2 cellular contexts compared by ENCODE assay signal in the genomic region with DNA sequence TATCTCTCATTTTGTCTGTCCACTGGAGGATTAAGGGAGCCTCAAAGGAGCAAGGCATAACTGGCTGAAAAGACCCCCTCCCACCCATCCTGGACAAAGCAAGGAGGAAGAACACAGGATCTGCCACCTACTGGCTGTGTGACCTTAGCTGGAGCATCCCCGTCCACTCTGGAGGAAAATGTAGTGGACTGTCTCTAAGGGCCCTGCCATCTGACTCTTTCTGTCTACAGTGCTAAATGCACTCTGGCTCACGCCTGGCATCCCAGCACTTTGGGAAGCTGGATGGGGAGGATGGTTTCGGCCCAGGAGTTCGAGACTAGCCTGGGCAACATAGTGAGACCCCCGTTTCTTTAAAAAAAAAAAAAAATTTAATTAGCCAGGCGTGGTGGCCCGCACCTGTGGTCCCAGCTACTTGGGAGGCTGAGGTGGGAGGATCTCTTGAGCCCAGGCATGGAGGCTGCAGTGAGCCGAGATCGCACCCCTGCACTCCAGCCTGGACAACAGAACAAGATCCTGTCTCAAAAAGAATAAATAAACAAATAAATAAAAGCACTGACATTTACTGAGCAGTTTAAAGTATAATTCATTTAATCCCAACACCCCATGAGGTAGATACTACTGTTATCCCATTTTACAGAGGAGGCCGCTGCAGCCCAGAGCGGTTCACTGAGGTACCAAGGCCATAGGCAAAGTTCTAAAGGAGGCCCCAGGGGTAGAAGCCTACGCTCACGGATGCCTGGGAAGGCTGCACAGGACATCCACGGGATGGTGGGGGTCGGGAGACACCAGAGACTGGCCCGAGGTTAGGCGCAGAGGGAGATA.
TF ChIP-seq lines count a peak whose summit lies in the region.

No MANE protein-coding gene starts in this region.

TF ChIP-seq in GM12878, 131 proteins besides CTCF, POLR2A, EP300 and RAD21:
- TF ChIP-seq, protein P1, sequence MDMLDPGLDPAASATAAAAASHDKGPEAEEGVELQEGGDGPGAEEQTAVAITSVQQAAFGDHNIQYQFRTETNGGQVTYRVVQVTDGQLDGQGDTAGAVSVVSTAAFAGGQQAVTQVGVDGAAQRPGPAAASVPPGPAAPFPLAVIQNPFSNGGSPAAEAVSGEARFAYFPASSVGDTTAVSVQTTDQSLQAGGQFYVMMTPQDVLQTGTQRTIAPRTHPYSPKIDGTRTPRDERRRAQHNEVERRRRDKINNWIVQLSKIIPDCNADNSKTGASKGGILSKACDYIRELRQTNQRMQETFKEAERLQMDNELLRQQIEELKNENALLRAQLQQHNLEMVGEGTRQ (IDR thresholded peaks at IDR 0.05; ENCODE audit: borderline replicate concordance, low read depth, low read length): no peak
- TF ChIP-seq, protein P2, sequence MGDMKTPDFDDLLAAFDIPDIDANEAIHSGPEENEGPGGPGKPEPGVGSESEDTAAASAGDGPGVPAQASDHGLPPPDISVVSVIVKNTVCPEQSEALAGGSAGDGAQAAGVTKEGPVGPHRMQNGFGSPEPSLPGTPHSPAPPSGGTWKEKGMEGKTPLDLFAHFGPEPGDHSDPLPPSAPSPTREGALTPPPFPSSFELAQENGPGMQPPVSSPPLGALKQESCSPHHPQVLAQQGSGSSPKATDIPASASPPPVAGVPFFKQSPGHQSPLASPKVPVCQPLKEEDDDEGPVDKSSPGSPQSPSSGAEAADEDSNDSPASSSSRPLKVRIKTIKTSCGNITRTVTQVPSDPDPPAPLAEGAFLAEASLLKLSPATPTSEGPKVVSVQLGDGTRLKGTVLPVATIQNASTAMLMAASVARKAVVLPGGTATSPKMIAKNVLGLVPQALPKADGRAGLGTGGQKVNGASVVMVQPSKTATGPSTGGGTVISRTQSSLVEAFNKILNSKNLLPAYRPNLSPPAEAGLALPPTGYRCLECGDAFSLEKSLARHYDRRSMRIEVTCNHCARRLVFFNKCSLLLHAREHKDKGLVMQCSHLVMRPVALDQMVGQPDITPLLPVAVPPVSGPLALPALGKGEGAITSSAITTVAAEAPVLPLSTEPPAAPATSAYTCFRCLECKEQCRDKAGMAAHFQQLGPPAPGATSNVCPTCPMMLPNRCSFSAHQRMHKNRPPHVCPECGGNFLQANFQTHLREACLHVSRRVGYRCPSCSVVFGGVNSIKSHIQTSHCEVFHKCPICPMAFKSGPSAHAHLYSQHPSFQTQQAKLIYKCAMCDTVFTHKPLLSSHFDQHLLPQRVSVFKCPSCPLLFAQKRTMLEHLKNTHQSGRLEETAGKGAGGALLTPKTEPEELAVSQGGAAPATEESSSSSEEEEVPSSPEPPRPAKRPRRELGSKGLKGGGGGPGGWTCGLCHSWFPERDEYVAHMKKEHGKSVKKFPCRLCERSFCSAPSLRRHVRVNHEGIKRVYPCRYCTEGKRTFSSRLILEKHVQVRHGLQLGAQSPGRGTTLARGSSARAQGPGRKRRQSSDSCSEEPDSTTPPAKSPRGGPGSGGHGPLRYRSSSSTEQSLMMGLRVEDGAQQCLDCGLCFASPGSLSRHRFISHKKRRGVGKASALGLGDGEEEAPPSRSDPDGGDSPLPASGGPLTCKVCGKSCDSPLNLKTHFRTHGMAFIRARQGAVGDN (IDR thresholded peaks at IDR 0.05): no peak
- TF ChIP-seq, protein P3, sequence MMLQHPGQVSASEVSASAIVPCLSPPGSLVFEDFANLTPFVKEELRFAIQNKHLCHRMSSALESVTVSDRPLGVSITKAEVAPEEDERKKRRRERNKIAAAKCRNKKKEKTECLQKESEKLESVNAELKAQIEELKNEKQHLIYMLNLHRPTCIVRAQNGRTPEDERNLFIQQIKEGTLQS (IDR thresholded peaks at IDR 0.05; ENCODE audit: borderline replicate concordance, extremely low read depth, low read depth, low read length): no peak
- TF ChIP-seq, protein P4, sequence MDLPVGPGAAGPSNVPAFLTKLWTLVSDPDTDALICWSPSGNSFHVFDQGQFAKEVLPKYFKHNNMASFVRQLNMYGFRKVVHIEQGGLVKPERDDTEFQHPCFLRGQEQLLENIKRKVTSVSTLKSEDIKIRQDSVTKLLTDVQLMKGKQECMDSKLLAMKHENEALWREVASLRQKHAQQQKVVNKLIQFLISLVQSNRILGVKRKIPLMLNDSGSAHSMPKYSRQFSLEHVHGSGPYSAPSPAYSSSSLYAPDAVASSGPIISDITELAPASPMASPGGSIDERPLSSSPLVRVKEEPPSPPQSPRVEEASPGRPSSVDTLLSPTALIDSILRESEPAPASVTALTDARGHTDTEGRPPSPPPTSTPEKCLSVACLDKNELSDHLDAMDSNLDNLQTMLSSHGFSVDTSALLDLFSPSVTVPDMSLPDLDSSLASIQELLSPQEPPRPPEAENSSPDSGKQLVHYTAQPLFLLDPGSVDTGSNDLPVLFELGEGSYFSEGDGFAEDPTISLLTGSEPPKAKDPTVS (IDR thresholded peaks at IDR 0.05; ENCODE audit: low read depth, low read length): no peak
- TF ChIP-seq NBN (IDR thresholded peaks at IDR 0.05) (0 out of 2 replicates have a peak, but pooled peaks have one; percentile 43), SMAD1 (IDR thresholded peaks at IDR 0.05; ENCODE audit: low read depth, partially characterized antibody) (no peak), TCF12 (IDR thresholded peaks at IDR 0.05; ENCODE audit: low read depth, low read length) (no peak), CBX5 (IDR thresholded peaks at IDR 0.05; ENCODE audit: low read depth) (no peak), YBX1 (IDR thresholded peaks at IDR 0.05) (no peak), SRF (IDR thresholded peaks at IDR 0.05; ENCODE audit: low read depth in 2 of 2, low read length in 2 of 2) (no peak), FOXM1 (IDR thresholded peaks at IDR 0.05; ENCODE audit: low read depth, low read length) (no peak), PAX5 (IDR thresholded peaks at IDR 0.05; ENCODE audit: borderline replicate concordance, low read depth, low read length) (no peak), USF1 (IDR thresholded peaks at IDR 0.05; ENCODE audit: borderline replicate concordance, extremely low read length, insufficient read depth, low read depth, low read length) (no peak), NFIC (IDR thresholded peaks at IDR 0.05; ENCODE audit: low read depth, low read length) (no peak), FOS (IDR thresholded peaks at IDR 0.05; ENCODE audit: borderline replicate concordance, extremely low read depth, insufficient read length) (no peak)
- TF ChIP-seq, protein P5, sequence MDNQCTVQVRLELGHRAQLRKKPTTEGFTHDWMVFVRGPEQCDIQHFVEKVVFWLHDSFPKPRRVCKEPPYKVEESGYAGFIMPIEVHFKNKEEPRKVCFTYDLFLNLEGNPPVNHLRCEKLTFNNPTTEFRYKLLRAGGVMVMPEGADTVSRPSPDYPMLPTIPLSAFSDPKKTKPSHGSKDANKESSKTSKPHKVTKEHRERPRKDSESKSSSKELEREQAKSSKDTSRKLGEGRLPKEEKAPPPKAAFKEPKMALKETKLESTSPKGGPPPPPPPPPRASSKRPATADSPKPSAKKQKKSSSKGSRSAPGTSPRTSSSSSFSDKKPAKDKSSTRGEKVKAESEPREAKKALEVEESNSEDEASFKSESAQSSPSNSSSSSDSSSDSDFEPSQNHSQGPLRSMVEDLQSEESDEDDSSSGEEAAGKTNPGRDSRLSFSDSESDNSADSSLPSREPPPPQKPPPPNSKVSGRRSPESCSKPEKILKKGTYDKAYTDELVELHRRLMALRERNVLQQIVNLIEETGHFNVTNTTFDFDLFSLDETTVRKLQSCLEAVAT (IDR thresholded peaks at IDR 0.05): peak; percentile 97

TF ChIP-seq in liver, 16 proteins besides CTCF, POLR2A, EP300 and RAD21:
- TF ChIP-seq FOXA1 (IDR thresholded peaks at IDR 0.05): no peak
- TF ChIP-seq HNF4A (conservative IDR thresholded peaks at IDR 0.05): no peak
- no peak for TF ChIP-seq MAX (IDR thresholded peaks at IDR 0.05)
- TF ChIP-seq REST (IDR thresholded peaks at IDR 0.05): peak; percentile 8
- no peak for TF ChIP-seq YY1 (IDR thresholded peaks at IDR 0.05)
- no peak for TF ChIP-seq FOXA2 (IDR thresholded peaks at IDR 0.05)
TF ChIP-seq in liver: peak in this region for 1.
